ENCODE assay signal across 11 cellular contexts in the genomic region with DNA sequence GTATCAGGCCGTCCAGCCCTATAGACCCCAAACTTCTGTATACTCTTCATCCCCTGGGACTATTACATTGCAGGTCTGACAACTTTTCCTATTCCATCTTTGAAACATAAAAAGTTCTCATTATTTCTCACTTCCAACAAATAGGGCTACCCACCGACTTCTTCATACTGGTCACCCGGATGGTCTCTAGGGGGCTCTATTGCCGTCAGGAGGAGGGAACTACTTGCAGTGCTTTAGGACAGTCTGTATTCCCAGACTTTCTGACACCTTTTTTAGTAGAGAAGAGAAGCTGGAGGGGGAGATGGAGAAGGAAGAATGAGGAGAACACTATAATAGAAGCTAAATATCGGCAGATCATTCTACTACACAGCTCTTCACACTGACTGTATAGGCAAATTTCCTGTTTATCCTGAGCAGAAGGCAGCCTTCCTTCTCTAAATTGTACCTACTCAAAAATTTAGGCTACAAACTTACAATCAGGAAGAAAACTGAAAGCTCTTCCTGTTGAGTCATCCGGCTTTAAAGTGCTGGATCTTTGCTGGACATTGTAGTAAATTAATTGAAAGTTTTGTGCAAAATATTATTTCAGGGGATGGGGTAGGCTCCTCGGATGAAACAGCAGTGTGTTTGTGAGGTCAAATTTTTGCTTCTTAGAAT. TPM values are rescaled to one million over a fixed set of nuclear protein-coding genes. Genes with fewer than 3 reads are reported as not detected.
DNase-seq lines count a peak whose midpoint lies in the region; ATAC-seq, FAIRE-seq and TF ChIP-seq lines count a peak whose summit lies in the region.
"Had no signal": no experiment of that assay in that cellular context is flagged by ENCODE, and none has a peak within 500 bp of the region (broad histone marks: within the 10 kb centered on the region; RNA-seq: fewer than 3 reads in every experiment).

No MANE protein-coding gene starts in this region.

- WGBS in pancreas, 2 donors, result 59 to 73% methylated on average over 7 of the region's 7 CpGs

- H3K9ac ChIP-seq in HCT116 (ENCODE audit: low read length), result no peak overlapping the region
- H3K9ac ChIP-seq in astrocyte (ENCODE audit: low read length), result peak overlapping the region; percentile 15

- RAD21 ChIA-PET in HCT116 (lab: Charles Lee; ENCODE audit: low non-redundant PET in 1 of 2, low total read pairs in 2 of 2, uncharacterized antibody in 2 of 2, unreplicated experiment in 2 of 2), result interaction anchor here in 1 of 2 experiments (0.6 kb wide), 2 partner anchors 36 to 366 kb away, joined by 3 read pairs; no protein-coding TSS in a partner anchor

- in situ Hi-C loops in G401 (cut with HindIII; ENCODE audit: low sequenced_read_pairs), result no loop called here

- H3K9me2 ChIP-seq in HCT116 (ENCODE audit: insufficient read depth), result no peaks in the 10 kb centered on the region

- peak overlapping the region; percentile 43 for H3K27ac Mint-ChIP-seq in astrocyte (ENCODE audit: unreplicated experiment)
- H3K27ac Mint-ChIP-seq: activated B cell treated with CpG ODN at 0.5 μM for 24 hours, memory B cell had no signal

- H3K36me3 ChIP-seq in HCT116 (ENCODE audit: control insufficient read depth in 1 of 2, insufficient read depth in 2 of 2, low read length in 2 of 2) (no peaks in the 10 kb centered on the region), astrocyte (ENCODE audit: insufficient read depth, low read length) (no peaks in the 10 kb centered on the region), left lung (no peaks in the 10 kb centered on the region), pancreas (no peaks in the 10 kb centered on the region)

- peak; percentile 22 for DNase-seq in AG08395 (ENCODE audit: low spot score)
- DNase-seq in HCT116 (ENCODE audit: low read depth, low spot score), result no peak
- DNase-seq in astrocyte (ENCODE audit: low read depth), result peak; percentile 12
- no peak for DNase-seq in left lung
- DNase-seq in pancreas, result no peak
- DNase-seq in caudate nucleus (lab: John Stamatoyannopoulos, UW), result no peak
- no peak for DNase-seq in G401 (ENCODE audit: low spot score)
- DNase-seq: activated B cell treated with CpG ODN at 0.5 μM for 24 hours, NCI-H2227 treated with DMSO at 0.1 percent for 48 hours had no signal

- peaks cover 29% of the 10 kb centered on the region for H3K4me1 Mint-ChIP-seq in astrocyte (ENCODE audit: low read depth, unreplicated experiment)
- H3K4me1 Mint-ChIP-seq: activated B cell treated with CpG ODN at 0.5 μM for 24 hours, memory B cell had no signal

- H3K79me2 ChIP-seq in HCT116 (ENCODE audit: insufficient read depth, low read length) (no peaks in the 10 kb centered on the region), astrocyte (ENCODE audit: insufficient read depth, low read length) (no peaks in the 10 kb centered on the region)

- H3K4me2 ChIP-seq in HCT116 (ENCODE audit: low read length), result no peak overlapping the region
- H3K4me2 ChIP-seq in astrocyte (ENCODE audit: low read length), result peak overlapping the region; percentile 16

- POLR2A ChIA-PET in HCT116 (lab: Charles Lee), result no interaction called here

- ATAC-seq in HCT116 (peak; percentile 81), left lung (no peak), pancreas (no peak), GM18520 (IDR thresholded peaks at IDR 0.05; ENCODE audit: unreplicated experiment) (no peak)

- peak; percentile 55 for TF ChIP-seq RAD21 in HCT116 (IDR thresholded peaks at IDR 0.05; ENCODE audit: low read depth)

- intact Hi-C loops in HCT116 (cut with micrococcal nuclease) (no loop called here), left lung (cut with DNase I) (no loop called here), pancreas (cut with DNase I) (no loop called here)

- peaks cover 2% of the 10 kb centered on the region for H3K27me3 Mint-ChIP-seq in astrocyte (ENCODE audit: low read depth, unreplicated experiment)

- H3K9me3 ChIP-seq in HCT116 (ENCODE audit: control insufficient read depth in 1 of 2, insufficient read depth in 1 of 2, low read depth in 1 of 2, low read length in 2 of 2) (peaks cover 0 to 4% of the 10 kb centered on the region in 2 experiments; a peak in 1 of 4 replicates), astrocyte (ENCODE audit: insufficient read depth, low read depth, low read length) (no peaks in the 10 kb centered on the region), left lung (peaks cover 0 to 2% of the 10 kb centered on the region in 2 donors), pancreas (no peaks in the 10 kb centered on the region)

- CTCF ChIA-PET in HCT116 (lab: Charles Lee), result no interaction called here

- no peak for FAIRE-seq in astrocyte (lab: Jason Lieb, UNC)
- no peak for FAIRE-seq in pancreas (lab: Jason Lieb, UNC)

- no peak overlapping the region for H3K4me3 ChIP-seq in HCT116 (replicated peaks in 1 of 2; ENCODE audit: low read depth in 1 of 2, low read length in 2 of 2)
- no peak overlapping the region for H3K4me3 ChIP-seq in astrocyte (ENCODE audit: insufficient read depth, low read depth, low read length)
- no peak overlapping the region for H3K4me3 ChIP-seq in left lung
- no peak overlapping the region for H3K4me3 ChIP-seq in pancreas

- peaks cover 0 to 19% of the 10 kb centered on the region in 2 experiments; a peak in 1 of 4 replicates for H3K4me1 ChIP-seq in HCT116 (ENCODE audit: control insufficient read depth in 1 of 2, insufficient read depth in 2 of 2, low read length in 2 of 2)
- H3K4me1 ChIP-seq in astrocyte (ENCODE audit: insufficient read depth, low read length), result peaks cover 9% of the 10 kb centered on the region
- peaks cover 5 to 25% of the 10 kb centered on the region in 2 donors for H3K4me1 ChIP-seq in left lung
- no peaks in the 10 kb centered on the region for H3K4me1 ChIP-seq in pancreas

- H3K27ac ChIP-seq in HCT116 (ENCODE audit: low read depth, low read length) (no peak overlapping the region), astrocyte (ENCODE audit: low read depth, low read length) (no peak overlapping the region), left lung (peak overlapping the region; percentile 20 to 50), pancreas (no peak overlapping the region), caudate nucleus (ENCODE audit: low read depth, low read length) (no peak overlapping the region)

- no peaks in the 10 kb centered on the region for H3K9me3 Mint-ChIP-seq in astrocyte (ENCODE audit: unreplicated experiment)
- H3K9me3 Mint-ChIP-seq: activated B cell treated with CpG ODN at 0.5 μM for 24 hours, memory B cell had no signal

- TF ChIP-seq POLR2A in HCT116 (IDR thresholded peaks at IDR 0.05; ENCODE audit: borderline replicate concordance, extremely low read depth, insufficient read depth, insufficient read length), result no peak

- no peak overlapping the region for H3K4me3 Mint-ChIP-seq in astrocyte (ENCODE audit: unreplicated experiment)
- H3K4me3 Mint-ChIP-seq: activated B cell treated with CpG ODN at 0.5 μM for 24 hours, memory B cell had no signal

- BruUV-seq in HCT116 (replicated peaks; lab: Mats Ljungman, UMichigan), result no TSS peak

- TF ChIP-seq CTCF in HCT116 (IDR thresholded peaks at IDR 0.05 in 2 of 3, conservative IDR thresholded peaks at IDR 0.05 in 1 of 3; ENCODE audit: borderline replicate concordance in 1 of 3, insufficient read depth in 1 of 3, low read depth in 2 of 3, low read length in 2 of 3), result peak in 2 of 3 experiments; percentile 30 to 37; a peak in 2 of 6 replicates
- no peak for TF ChIP-seq CTCF in astrocyte (IDR thresholded peaks at IDR 0.05; ENCODE audit: insufficient read depth, low read depth, low read length)
- no peak for TF ChIP-seq CTCF in left lung (IDR thresholded peaks at IDR 0.05)
- TF ChIP-seq CTCF in pancreas (IDR thresholded peaks at IDR 0.05), result no peak

- H4K20me1 ChIP-seq in HCT116 (ENCODE audit: insufficient read depth) (no peaks in the 10 kb centered on the region), astrocyte (ENCODE audit: insufficient read depth, low read length) (no peaks in the 10 kb centered on the region)

- no peak overlapping the region for H2AFZ ChIP-seq in HCT116 (ENCODE audit: low read depth, low read length, poor library complexity, severe bottlenecking)
- H2AFZ ChIP-seq in astrocyte (ENCODE audit: low read depth, low read length), result peak overlapping the region; percentile 50

- H3K27me3 ChIP-seq in HCT116 (ENCODE audit: insufficient read depth, low read length), result no peaks in the 10 kb centered on the region
- H3K27me3 ChIP-seq in astrocyte (ENCODE audit: insufficient read depth, low read length), result no peaks in the 10 kb centered on the region
- H3K27me3 ChIP-seq in left lung, result no peaks in the 10 kb centered on the region
- no peaks in the 10 kb centered on the region for H3K27me3 ChIP-seq in pancreas

- H3K36me3 Mint-ChIP-seq in astrocyte (ENCODE audit: low read depth, unreplicated experiment), result no peaks in the 10 kb centered on the region
- H3K36me3 Mint-ChIP-seq: memory B cell had no signal

TF ChIP-seq in HCT116, 20 proteins besides CTCF, POLR2A, EP300 and RAD21 (continues in another document):
- TF ChIP-seq TCF7L2 (IDR thresholded peaks at IDR 0.05; ENCODE audit: borderline replicate concordance, extremely low read depth, insufficient read depth, insufficient read length) (no peak), CEBPB (IDR thresholded peaks at IDR 0.05; ENCODE audit: low read depth) (no peak), SRF (IDR thresholded peaks at IDR 0.05; ENCODE audit: low read depth) (no peak), FOSL1 (IDR thresholded peaks at IDR 0.05; ENCODE audit: low read depth) (no peak), EZH2phosphoT487 (IDR thresholded peaks at IDR 0.05; ENCODE audit: borderline replicate concordance) (no peak)
- TF ChIP-seq, protein P1, sequence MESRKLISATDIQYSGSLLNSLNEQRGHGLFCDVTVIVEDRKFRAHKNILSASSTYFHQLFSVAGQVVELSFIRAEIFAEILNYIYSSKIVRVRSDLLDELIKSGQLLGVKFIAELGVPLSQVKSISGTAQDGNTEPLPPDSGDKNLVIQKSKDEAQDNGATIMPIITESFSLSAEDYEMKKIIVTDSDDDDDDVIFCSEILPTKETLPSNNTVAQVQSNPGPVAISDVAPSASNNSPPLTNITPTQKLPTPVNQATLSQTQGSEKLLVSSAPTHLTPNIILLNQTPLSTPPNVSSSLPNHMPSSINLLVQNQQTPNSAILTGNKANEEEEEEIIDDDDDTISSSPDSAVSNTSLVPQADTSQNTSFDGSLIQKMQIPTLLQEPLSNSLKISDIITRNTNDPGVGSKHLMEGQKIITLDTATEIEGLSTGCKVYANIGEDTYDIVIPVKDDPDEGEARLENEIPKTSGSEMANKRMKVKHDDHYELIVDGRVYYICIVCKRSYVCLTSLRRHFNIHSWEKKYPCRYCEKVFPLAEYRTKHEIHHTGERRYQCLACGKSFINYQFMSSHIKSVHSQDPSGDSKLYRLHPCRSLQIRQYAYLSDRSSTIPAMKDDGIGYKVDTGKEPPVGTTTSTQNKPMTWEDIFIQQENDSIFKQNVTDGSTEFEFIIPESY (IDR thresholded peaks at IDR 0.05; ENCODE audit: extremely low read depth, insufficient replicate concordance, low read length), result no peak

RNA-seq across cellular contexts. Expression of gene CDC7, which starts 54.6 kb away (rescaled TPM):
- 24.5 TPM for total RNA-seq in HCT116 (2021; ENCODE audit: unreplicated experiment)
- 8.3 and 10.3 TPM in 2 replicates for polyA plus RNA-seq in HCT116 (2012)
- 3.3 and 4.0 TPM in 2 replicates for total RNA-seq in astrocyte
- 10 to 100 TPM in 1 of 2 donors, 1 to 10 TPM in 1; 6.3 to 10.4 TPM for total RNA-seq in left lung
- total RNA-seq in pancreas, result 1 to 10 TPM in 2 of 6 donors, under 1 TPM in 4; 0.56 to 2.4 (median 0.92) TPM
- polyA plus RNA-seq in pancreas, result 1 to 10 TPM in 1 of 2 donors, under 1 TPM in 1; 0.87 to 1.4 TPM
- 31.4 and 40.8 TPM in 2 replicates for total RNA-seq in G401 (2014; rRNA removed; shearing (Covaris generic))

Comparison
In these comparisons a context has a peak if more than half of its experiments do, and no peak if none do; other contexts are left out.
1. DNase-seq: peak in AG08395 (single experiment) and astrocyte (single experiment); none in HCT116 (single experiment), left lung (0 of 2), pancreas (0 of 6), caudate nucleus (0 of 61) and G401 (single experiment).
2. H3K27ac ChIP-seq: peak in left lung (2 of 2); none in HCT116 (single experiment), astrocyte (single experiment), pancreas (0 of 4) and caudate nucleus (single experiment).
3. CTCF ChIP-seq: peak in HCT116 (2 of 3); none in astrocyte (single experiment), left lung (0 of 2) and pancreas (0 of 4).